19 cellular contexts compared by ENCODE assay signal in genomic region chr11:15910761-15911160, GRCh38.
A peak's percentile ranks its signal among the peaks of the same experiment; 100 is the strongest.
DNase-seq lines count a peak whose midpoint lies in the region; ATAC-seq and TF ChIP-seq lines count a peak whose summit lies in the region.
"Had no signal": no experiment of that assay in that cellular context is flagged by ENCODE, and none has a peak within 500 bp of the region (broad histone marks: within the 10 kb centered on the region; RNA-seq: fewer than 3 reads in every experiment).

No MANE protein-coding gene starts in this region.

- H3K4me3 Mint-ChIP-seq in neural progenitor cell: no peak overlapping the region

- H3F3A ChIP-seq in neural progenitor cell (ENCODE audit: low read depth): no peaks in the 10 kb centered on the region

- H2AFZ ChIP-seq in neural progenitor cell (replicated peaks): peak overlapping the region; percentile 9
- H2AFZ ChIP-seq: PC-9 had no signal

- no peak for DNase-seq in cardiac muscle cell (ENCODE audit: low read depth in 1 of 2, low spot score in 1 of 2)
- DNase-seq in left cardiac atrium: no peak
- peak; percentile 31 for DNase-seq in iPS-NIHi7 (ENCODE audit: extremely low spot score)
- DNase-seq in neural progenitor cell (ENCODE audit: low spot score): no peak
- no peak for DNase-seq in central memory CD4-positive, alpha-beta T cell
- DNase-seq in prostate gland (ENCODE audit: low spot score): no peak
- DNase-seq: H7; KBM-7; MG63; NCI-H1105 treated with DMSO at 0.1 percent for 48 hours; NCI-H146; NCI-H1930; NCI-H446 treated with DMSO at 0.1 percent for 48 hours; NCI-H526; NCI-H82; NK-92 treated with Interleukin-12 subunit alpha and Interleukin-12 subunit beta, amount 100 ng/mL, for 24 hours; PC-9 had no signal

- ATAC-seq in left cardiac atrium: no peak
- ATAC-seq in GM18505 (IDR thresholded peaks at IDR 0.05; ENCODE audit: unreplicated experiment): no peak

- H3K36me3 ChIP-seq in cardiac muscle cell: no peaks in the 10 kb centered on the region
- no peaks in the 10 kb centered on the region for H3K36me3 ChIP-seq in neural progenitor cell
- no peaks in the 10 kb centered on the region for H3K36me3 ChIP-seq in prostate gland
- H3K36me3 ChIP-seq: MG63, SJSA1 had no signal

- H3K79me2 ChIP-seq in neural progenitor cell (ENCODE audit: low read depth): no peaks in the 10 kb centered on the region

- H3K27me3 ChIP-seq in cardiac muscle cell (no peaks in the 10 kb centered on the region), neural progenitor cell (no peaks in the 10 kb centered on the region), prostate gland (replicated peaks; ENCODE audit: insufficient read depth) (no peaks in the 10 kb centered on the region)
- H3K27me3 ChIP-seq: MG63, SJSA1 had no signal

- H3K9ac ChIP-seq in neural progenitor cell: no peak overlapping the region

- TF ChIP-seq POLR2A in GM18505 (IDR thresholded peaks at IDR 0.05; ENCODE audit: borderline replicate concordance, extremely low read depth, insufficient read depth, insufficient read length) (no peak), prostate gland (IDR thresholded peaks at IDR 0.05) (no peak)

- H3K4me1 Mint-ChIP-seq in neural progenitor cell: peaks cover 22% of the 10 kb centered on the region

- peaks cover 9% of the 10 kb centered on the region for H3K27me3 Mint-ChIP-seq in neural progenitor cell (ENCODE audit: insufficient read depth, low read depth)

- no peak overlapping the region for H3K4me2 ChIP-seq in neural progenitor cell
- H3K4me2 ChIP-seq: PC-9 had no signal

- intact Hi-C loops in left cardiac atrium (cut with DNase I): loop anchor here in 1 of 2 donors (10.0 kb wide), 1 partner anchor 54 kb away; no protein-coding TSS in a partner anchor
- intact Hi-C loops in prostate gland (cut with DNase I): no loop called here

- H3K4me1 ChIP-seq in cardiac muscle cell (ENCODE audit: low read depth) (peaks cover 19% of the 10 kb centered on the region), neural progenitor cell (no peaks in the 10 kb centered on the region), prostate gland (replicated peaks) (no peaks in the 10 kb centered on the region)
- H3K4me1 ChIP-seq: SJSA1 had no signal

- H4K20me1 ChIP-seq in neural progenitor cell (ENCODE audit: low read depth): no peaks in the 10 kb centered on the region

- peak overlapping the region; percentile 79 for H3K27ac ChIP-seq in cardiac muscle cell
- no peak overlapping the region for H3K27ac ChIP-seq in neural progenitor cell
- no peak overlapping the region for H3K27ac ChIP-seq in prostate gland
- H3K27ac ChIP-seq: PC-9, SJSA1 had no signal

- H3K9me3 ChIP-seq in cardiac muscle cell (ENCODE audit: low read depth) (no peaks in the 10 kb centered on the region), neural progenitor cell (ENCODE audit: low read depth) (no peaks in the 10 kb centered on the region), prostate gland (no peaks in the 10 kb centered on the region)
- H3K9me3 ChIP-seq: MG63, SJSA1 had no signal

- no peaks in the 10 kb centered on the region for H3K36me3 Mint-ChIP-seq in neural progenitor cell

- no peak overlapping the region for H3K27ac Mint-ChIP-seq in neural progenitor cell

- peaks cover 4% of the 10 kb centered on the region for H3K9me3 Mint-ChIP-seq in neural progenitor cell

- 97% methylated on average over 7 of the region's 7 CpGs for WGBS in prostate gland

- TF ChIP-seq CTCF in cardiac muscle cell (IDR thresholded peaks at IDR 0.05; ENCODE audit: low read depth, low read length) (no peak), neural progenitor cell (IDR thresholded peaks at IDR 0.05) (no peak), prostate gland (IDR thresholded peaks at IDR 0.05) (no peak)

- H3K4me3 ChIP-seq in cardiac muscle cell (no peak overlapping the region), neural progenitor cell (no peak overlapping the region), prostate gland (no peak overlapping the region)
- H3K4me3 ChIP-seq: MG63, PC-9, SJSA1 had no signal
